Comparison of ENCODE assay signal across 17 cellular contexts in genomic region chr22:42265321-42265720, GRCh38. TPM values are rescaled to one million over a fixed set of nuclear protein-coding genes. Genes with fewer than 3 reads are reported as not detected.
DNase-seq lines count a peak whose midpoint lies in the region; ATAC-seq and TF ChIP-seq lines count a peak whose summit lies in the region.
"Had no signal": no experiment of that assay in that cellular context is flagged by ENCODE, and none has a peak within 500 bp of the region (broad histone marks: within the 10 kb centered on the region; RNA-seq: fewer than 3 reads in every experiment).

No MANE protein-coding gene starts in this region.

- no peaks in the 10 kb centered on the region for H3K36me3 ChIP-seq in GM23338 (ENCODE audit: insufficient read depth)
- H3K36me3 ChIP-seq in neural progenitor cell, result no peaks in the 10 kb centered on the region
- H3K36me3 ChIP-seq: HAP-1 had no signal

- H3K4me3 ChIP-seq in GM23338, result no peak overlapping the region
- no peak overlapping the region for H3K4me3 ChIP-seq in neural progenitor cell
- H3K4me3 ChIP-seq: BLaER1 treated with 17β-estradiol and CSF1 and Interleukin-3, amounts not matched to agents 10 nM and 100 nM; HAP-1 had no signal

- DNase-seq in activated naive CD8-positive, alpha-beta T cell treated with anti-CD3 and anti-CD28 coated beads for 36 hours, result no peak
- DNase-seq in GM23338 (ENCODE audit: low spot score) (no peak), T-helper 17 cell (no peak), neural progenitor cell (ENCODE audit: low spot score) (no peak), AG08396 (ENCODE audit: low spot score) (no peak)
- no peak for DNase-seq in activated CD4-positive, alpha-beta T cell treated with anti-CD3 and anti-CD28 coated beads for 48 hours
- DNase-seq: 8988T; CD4-positive, alpha-beta memory T cell; COR-L47; DMS153; DMS79 treated with DMSO at 0.1 percent for 48 hours; EL; HFFc6 had no signal

- no peaks in the 10 kb centered on the region for H3K9me2 ChIP-seq in GM23338 (ENCODE audit: insufficient read depth)

- no peak overlapping the region for H3K9ac ChIP-seq in neural progenitor cell
- H3K9ac ChIP-seq: BLaER1 treated with 17β-estradiol and CSF1 and Interleukin-3, amounts not matched to agents 10 nM and 100 nM had no signal

- H4K20me1 ChIP-seq in GM23338 (replicated peaks; ENCODE audit: insufficient read depth) (peaks cover 88% of the 10 kb centered on the region), neural progenitor cell (ENCODE audit: low read depth) (peaks cover 98% of the 10 kb centered on the region)

- no peaks in the 10 kb centered on the region for H3K36me3 Mint-ChIP-seq in activated naive CD8-positive, alpha-beta T cell
- peaks cover 15% of the 10 kb centered on the region for H3K36me3 Mint-ChIP-seq in activated naive CD8-positive, alpha-beta T cell treated with anti-CD3 and anti-CD28 coated beads for 36 hours
- no peaks in the 10 kb centered on the region; the same call in 2 of the 3 replicates for H3K36me3 Mint-ChIP-seq in GM23338 (ENCODE audit: low read depth)
- H3K36me3 Mint-ChIP-seq in T-helper 17 cell (ENCODE audit: low read depth), result no peaks in the 10 kb centered on the region
- peaks cover 7% of the 10 kb centered on the region for H3K36me3 Mint-ChIP-seq in neural progenitor cell

- no peak overlapping the region for H2AFZ ChIP-seq in GM23338
- H2AFZ ChIP-seq in neural progenitor cell (replicated peaks), result no peak overlapping the region

- H3K4me2 ChIP-seq in GM23338 (0 out of 2 replicates have a peak overlapping the region, but pooled peaks have one; percentile 12), neural progenitor cell (peak overlapping the region; percentile 17)

- H3K4me1 ChIP-seq in GM23338 (ENCODE audit: insufficient read depth), result peaks cover 20% of the 10 kb centered on the region
- peaks cover 27% of the 10 kb centered on the region for H3K4me1 ChIP-seq in neural progenitor cell

- no peaks in the 10 kb centered on the region for H3K27me3 Mint-ChIP-seq in activated naive CD8-positive, alpha-beta T cell
- no peaks in the 10 kb centered on the region for H3K27me3 Mint-ChIP-seq in activated naive CD8-positive, alpha-beta T cell treated with anti-CD3 and anti-CD28 coated beads for 36 hours
- H3K27me3 Mint-ChIP-seq in GM23338 (ENCODE audit: insufficient read depth, low read depth, poor library complexity) (peaks cover 18% of the 10 kb centered on the region), T-helper 17 cell (no peaks in the 10 kb centered on the region), neural progenitor cell (ENCODE audit: insufficient read depth, low read depth) (peaks cover 7% of the 10 kb centered on the region)
- H3K27me3 Mint-ChIP-seq: CD4-positive, alpha-beta memory T cell had no signal

- peak overlapping the region; percentile 17 for H3K27ac Mint-ChIP-seq in activated naive CD8-positive, alpha-beta T cell
- no peak overlapping the region for H3K27ac Mint-ChIP-seq in activated naive CD8-positive, alpha-beta T cell treated with anti-CD3 and anti-CD28 coated beads for 36 hours
- H3K27ac Mint-ChIP-seq in GM23338 (no peak overlapping the region), T-helper 17 cell (peak overlapping the region; percentile 84), neural progenitor cell (no peak overlapping the region)
- H3K27ac Mint-ChIP-seq: HFFc6 had no signal

- H3K9me3 ChIP-seq in T-helper 17 cell (ENCODE audit: control insufficient read depth, low read length, poor library complexity, severe bottlenecking) (no peaks in the 10 kb centered on the region), neural progenitor cell (ENCODE audit: low read depth) (no peaks in the 10 kb centered on the region)
- H3K9me3 ChIP-seq: BLaER1 treated with 17β-estradiol and CSF1 and Interleukin-3, amounts not matched to agents 10 nM and 100 nM; HAP-1 had no signal

- H3K27ac ChIP-seq in GM23338 (ENCODE audit: low read depth) (no peak overlapping the region), neural progenitor cell (no peak overlapping the region)
- H3K27ac ChIP-seq: BLaER1 treated with 17β-estradiol and CSF1 and Interleukin-3, amounts not matched to agents 10 nM and 100 nM had no signal

- H3F3A ChIP-seq in GM23338 (replicated peaks; ENCODE audit: low read depth), result no peaks in the 10 kb centered on the region
- peaks cover 19% of the 10 kb centered on the region for H3F3A ChIP-seq in neural progenitor cell (ENCODE audit: low read depth)

- H3K4me1 Mint-ChIP-seq in activated naive CD8-positive, alpha-beta T cell (ENCODE audit: low read depth), result peaks cover 83% of the 10 kb centered on the region
- peaks cover 71% of the 10 kb centered on the region for H3K4me1 Mint-ChIP-seq in activated naive CD8-positive, alpha-beta T cell treated with anti-CD3 and anti-CD28 coated beads for 36 hours
- H3K4me1 Mint-ChIP-seq in GM23338 (peaks cover 28% of the 10 kb centered on the region), T-helper 17 cell (peaks cover 65% of the 10 kb centered on the region), neural progenitor cell (peaks cover 44% of the 10 kb centered on the region)

- H3K4me3 Mint-ChIP-seq in activated naive CD8-positive, alpha-beta T cell, result no peak overlapping the region
- no peak overlapping the region for H3K4me3 Mint-ChIP-seq in activated naive CD8-positive, alpha-beta T cell treated with anti-CD3 and anti-CD28 coated beads for 36 hours
- H3K4me3 Mint-ChIP-seq in GM23338, result no peak overlapping the region
- H3K4me3 Mint-ChIP-seq in T-helper 17 cell, result no peak overlapping the region
- no peak overlapping the region for H3K4me3 Mint-ChIP-seq in neural progenitor cell
- H3K4me3 Mint-ChIP-seq: HFFc6 had no signal

- peaks cover 89% of the 10 kb centered on the region for H3K79me2 ChIP-seq in GM23338 (replicated peaks; ENCODE audit: insufficient read depth)
- peaks cover 98% of the 10 kb centered on the region for H3K79me2 ChIP-seq in neural progenitor cell (ENCODE audit: low read depth)

- no peaks in the 10 kb centered on the region for H3K9me3 Mint-ChIP-seq in activated naive CD8-positive, alpha-beta T cell (ENCODE audit: low read depth)
- H3K9me3 Mint-ChIP-seq in activated naive CD8-positive, alpha-beta T cell treated with anti-CD3 and anti-CD28 coated beads for 36 hours, result no peaks in the 10 kb centered on the region
- H3K9me3 Mint-ChIP-seq in GM23338 (no peaks in the 10 kb centered on the region; the same call in 2 of the 3 replicates), neural progenitor cell (no peaks in the 10 kb centered on the region)
- H3K9me3 Mint-ChIP-seq: HFFc6 had no signal

- peaks cover 28% of the 10 kb centered on the region for H3K27me3 ChIP-seq in GM23338 (ENCODE audit: insufficient read depth)
- no peaks in the 10 kb centered on the region for H3K27me3 ChIP-seq in neural progenitor cell
- H3K27me3 ChIP-seq: BLaER1 treated with 17β-estradiol and CSF1 and Interleukin-3, amounts not matched to agents 10 nM and 100 nM had no signal

- TF ChIP-seq CTCF in GM23338 (conservative IDR thresholded peaks at IDR 0.05; ENCODE audit: low read depth in 2 of 2), result no peak
- TF ChIP-seq CTCF in neural progenitor cell (IDR thresholded peaks at IDR 0.05), result no peak

- ATAC-seq in GM23338 (no peak), T-helper 17 cell (no peak), HG02623 (IDR thresholded peaks at IDR 0.05; ENCODE audit: unreplicated experiment) (no peak)

TF ChIP-seq in GM23338, 12 proteins besides CTCF, POLR2A, EP300 and RAD21 (continues in another document):
- TF ChIP-seq JUNB (IDR thresholded peaks at IDR 0.05; ENCODE audit: unreplicated experiment) (no peak), EZH2phosphoT487 (IDR thresholded peaks at IDR 0.05; ENCODE audit: unreplicated experiment) (no peak), ETS1 (IDR thresholded peaks at IDR 0.05) (no peak), POLR2AphosphoS5 (IDR thresholded peaks at IDR 0.05; ENCODE audit: low read depth) (no peak)

RNA-seq across cellular contexts. Expression of gene TCF20, which starts 5.1 kb away (rescaled TPM):
- total RNA-seq in activated naive CD8-positive, alpha-beta T cell treated with anti-CD3 and anti-CD28 coated beads for 36 hours, result 10 to 100 TPM; 62.4 to 68.4 TPM
- total RNA-seq in GM23338 (2014; rRNA removed; shearing (Covaris generic)), result 57.5 and 68.7 TPM in 2 replicates
- polyA plus RNA-seq in GM23338 (2016; fragmentation: Nextera tagmentation; extraction: Ambion mirVana), result 6.4 and 6.6 TPM in 2 replicates
- total RNA-seq in T-helper 17 cell (10 to 100 TPM; 68.7 to 81.9 TPM), neural progenitor cell (ENCODE audit: low replicate concordance) (53.7 and 67.4 TPM in 2 replicates)

Comparison
In these comparisons a context has a peak if more than half of its experiments do, and no peak if none do; other contexts are left out.
1. H3K27ac Mint-ChIP-seq: peak in activated naive CD8-positive, alpha-beta T cell (single experiment) and T-helper 17 cell (single experiment); none in activated naive CD8-positive, alpha-beta T cell treated with anti-CD3 and anti-CD28 coated beads for 36 hours (single experiment), GM23338 (single experiment) and neural progenitor cell (single experiment).